In the genomic region with DNA sequence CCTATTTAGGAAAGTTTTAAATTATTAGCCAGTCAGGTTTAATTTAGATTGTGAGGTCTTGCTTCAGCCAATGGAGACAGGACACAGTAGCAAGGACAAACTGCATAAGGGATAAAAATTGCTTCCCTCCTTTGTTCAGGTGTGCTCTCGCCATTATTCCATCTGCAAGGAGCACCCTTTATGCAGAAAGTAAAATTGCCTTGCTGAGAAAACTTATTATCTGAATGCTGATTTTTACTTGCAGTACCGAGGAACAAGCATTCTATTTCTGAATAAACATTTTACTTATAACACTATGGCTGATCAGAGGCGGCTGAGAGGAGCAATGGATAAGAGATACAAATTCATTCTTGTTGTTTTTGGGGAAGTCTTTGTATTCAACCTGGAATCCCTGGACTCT, we compare ENCODE assay signal across 2 cellular contexts.
TF ChIP-seq lines count a peak whose summit lies in the region.

No MANE protein-coding gene starts in this region.

TF ChIP-seq in HEK293, 187 proteins besides CTCF, POLR2A, EP300 and RAD21:
- TF ChIP-seq SETDB1 (IDR thresholded peaks at IDR 0.05; ENCODE audit: insufficient read length, low read length), result peak; percentile 89
- TF ChIP-seq, protein P1, sequence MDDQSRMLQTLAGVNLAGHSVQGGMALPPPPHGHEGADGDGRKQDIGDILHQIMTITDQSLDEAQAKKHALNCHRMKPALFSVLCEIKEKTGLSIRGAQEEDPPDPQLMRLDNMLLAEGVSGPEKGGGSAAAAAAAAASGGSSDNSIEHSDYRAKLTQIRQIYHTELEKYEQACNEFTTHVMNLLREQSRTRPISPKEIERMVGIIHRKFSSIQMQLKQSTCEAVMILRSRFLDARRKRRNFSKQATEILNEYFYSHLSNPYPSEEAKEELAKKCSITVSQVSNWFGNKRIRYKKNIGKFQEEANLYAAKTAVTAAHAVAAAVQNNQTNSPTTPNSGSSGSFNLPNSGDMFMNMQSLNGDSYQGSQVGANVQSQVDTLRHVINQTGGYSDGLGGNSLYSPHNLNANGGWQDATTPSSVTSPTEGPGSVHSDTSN (CRISPR knock-in tag; IDR thresholded peaks at IDR 0.05), result no peak

TF ChIP-seq in K562, 482 proteins besides CTCF, POLR2A, EP300 and RAD21:
- TF ChIP-seq, protein P2, sequence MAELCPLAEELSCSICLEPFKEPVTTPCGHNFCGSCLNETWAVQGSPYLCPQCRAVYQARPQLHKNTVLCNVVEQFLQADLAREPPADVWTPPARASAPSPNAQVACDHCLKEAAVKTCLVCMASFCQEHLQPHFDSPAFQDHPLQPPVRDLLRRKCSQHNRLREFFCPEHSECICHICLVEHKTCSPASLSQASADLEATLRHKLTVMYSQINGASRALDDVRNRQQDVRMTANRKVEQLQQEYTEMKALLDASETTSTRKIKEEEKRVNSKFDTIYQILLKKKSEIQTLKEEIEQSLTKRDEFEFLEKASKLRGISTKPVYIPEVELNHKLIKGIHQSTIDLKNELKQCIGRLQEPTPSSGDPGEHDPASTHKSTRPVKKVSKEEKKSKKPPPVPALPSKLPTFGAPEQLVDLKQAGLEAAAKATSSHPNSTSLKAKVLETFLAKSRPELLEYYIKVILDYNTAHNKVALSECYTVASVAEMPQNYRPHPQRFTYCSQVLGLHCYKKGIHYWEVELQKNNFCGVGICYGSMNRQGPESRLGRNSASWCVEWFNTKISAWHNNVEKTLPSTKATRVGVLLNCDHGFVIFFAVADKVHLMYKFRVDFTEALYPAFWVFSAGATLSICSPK (IDR thresholded peaks at IDR 0.05; ENCODE audit: borderline replicate concordance), result no peak
- TF ChIP-seq ZFP30 (CRISPR knock-in tag; IDR thresholded peaks at IDR 0.05; ENCODE audit: borderline replicate concordance) (no peak), NCOA4 (IDR thresholded peaks at IDR 0.05; ENCODE audit: partially characterized antibody) (no peak), NR2F6 (CRISPR knock-in tag; IDR thresholded peaks at IDR 0.05) (no peak), CBX5 (IDR thresholded peaks at IDR 0.05; ENCODE audit: borderline replicate concordance, low read depth) (peak; percentile 76; the same call in 1 of the 2 replicates), ZNF408 (CRISPR knock-in tag; IDR thresholded peaks at IDR 0.05; ENCODE audit: low read depth) (no peak), HMG20B (CRISPR knock-in tag; IDR thresholded peaks at IDR 0.05) (no peak), ZNF584 (CRISPR knock-in tag; IDR thresholded peaks at IDR 0.05; ENCODE audit: low read depth) (no peak), MYNN (IDR thresholded peaks at IDR 0.05) (no peak), MYNN (CRISPR knock-in tag; IDR thresholded peaks at IDR 0.05) (no peak), CBX3 (IDR thresholded peaks at IDR 0.05; ENCODE audit: borderline replicate concordance in 1 of 2, low read length in 2 of 2) (peak in 1 of 2 experiments; percentile 87; a peak in 2 of 3 replicates), ZNF507 (tag; conservative IDR thresholded peaks at IDR 0.05) (no peak), TRIM28 (IDR thresholded peaks at IDR 0.05) (peak; percentile 64; the same call in 1 of the 2 replicates), ZNF79 (CRISPR knock-in tag; IDR thresholded peaks at IDR 0.05; ENCODE audit: low read depth) (no peak), MEIS2 (IDR thresholded peaks at IDR 0.05; ENCODE audit: partially characterized antibody) (no peak)
- TF ChIP-seq, protein P3, sequence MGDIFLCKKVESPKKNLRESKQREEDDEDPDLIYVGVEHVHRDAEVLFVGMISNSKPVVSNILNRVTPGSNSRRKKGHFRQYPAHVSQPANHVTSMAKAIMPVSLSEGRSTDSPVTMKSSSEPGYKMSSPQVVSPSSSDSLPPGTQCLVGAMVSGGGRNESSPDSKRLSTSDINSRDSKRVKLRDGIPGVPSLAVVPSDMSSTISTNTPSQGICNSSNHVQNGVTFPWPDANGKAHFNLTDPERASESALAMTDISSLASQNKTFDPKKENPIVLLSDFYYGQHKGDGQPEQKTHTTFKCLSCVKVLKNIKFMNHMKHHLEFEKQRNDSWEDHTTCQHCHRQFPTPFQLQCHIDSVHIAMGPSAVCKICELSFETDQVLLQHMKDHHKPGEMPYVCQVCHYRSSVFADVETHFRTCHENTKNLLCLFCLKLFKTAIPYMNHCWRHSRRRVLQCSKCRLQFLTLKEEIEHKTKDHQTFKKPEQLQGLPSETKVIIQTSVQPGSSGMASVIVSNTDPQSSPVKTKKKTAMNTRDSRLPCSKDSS (IDR thresholded peaks at IDR 0.05; ENCODE audit: low read depth, partially characterized antibody), result peak; percentile 81
- TF ChIP-seq, protein P4, sequence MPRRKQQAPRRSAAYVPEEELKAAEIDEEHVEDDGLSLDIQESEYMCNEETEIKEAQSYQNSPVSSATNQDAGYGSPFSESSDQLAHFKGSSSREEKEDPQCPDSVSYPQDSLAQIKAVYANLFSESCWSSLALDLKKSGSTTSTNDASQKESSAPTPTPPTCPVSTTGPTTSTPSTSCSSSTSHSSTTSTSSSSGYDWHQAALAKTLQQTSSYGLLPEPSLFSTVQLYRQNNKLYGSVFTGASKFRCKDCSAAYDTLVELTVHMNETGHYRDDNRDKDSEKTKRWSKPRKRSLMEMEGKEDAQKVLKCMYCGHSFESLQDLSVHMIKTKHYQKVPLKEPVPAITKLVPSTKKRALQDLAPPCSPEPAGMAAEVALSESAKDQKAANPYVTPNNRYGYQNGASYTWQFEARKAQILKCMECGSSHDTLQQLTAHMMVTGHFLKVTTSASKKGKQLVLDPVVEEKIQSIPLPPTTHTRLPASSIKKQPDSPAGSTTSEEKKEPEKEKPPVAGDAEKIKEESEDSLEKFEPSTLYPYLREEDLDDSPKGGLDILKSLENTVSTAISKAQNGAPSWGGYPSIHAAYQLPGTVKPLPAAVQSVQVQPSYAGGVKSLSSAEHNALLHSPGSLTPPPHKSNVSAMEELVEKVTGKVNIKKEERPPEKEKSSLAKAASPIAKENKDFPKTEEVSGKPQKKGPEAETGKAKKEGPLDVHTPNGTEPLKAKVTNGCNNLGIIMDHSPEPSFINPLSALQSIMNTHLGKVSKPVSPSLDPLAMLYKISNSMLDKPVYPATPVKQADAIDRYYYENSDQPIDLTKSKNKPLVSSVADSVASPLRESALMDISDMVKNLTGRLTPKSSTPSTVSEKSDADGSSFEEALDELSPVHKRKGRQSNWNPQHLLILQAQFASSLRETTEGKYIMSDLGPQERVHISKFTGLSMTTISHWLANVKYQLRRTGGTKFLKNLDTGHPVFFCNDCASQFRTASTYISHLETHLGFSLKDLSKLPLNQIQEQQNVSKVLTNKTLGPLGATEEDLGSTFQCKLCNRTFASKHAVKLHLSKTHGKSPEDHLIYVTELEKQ (CRISPR knock-in tag; IDR thresholded peaks at IDR 0.05), result no peak
- TF ChIP-seq, protein P5, sequence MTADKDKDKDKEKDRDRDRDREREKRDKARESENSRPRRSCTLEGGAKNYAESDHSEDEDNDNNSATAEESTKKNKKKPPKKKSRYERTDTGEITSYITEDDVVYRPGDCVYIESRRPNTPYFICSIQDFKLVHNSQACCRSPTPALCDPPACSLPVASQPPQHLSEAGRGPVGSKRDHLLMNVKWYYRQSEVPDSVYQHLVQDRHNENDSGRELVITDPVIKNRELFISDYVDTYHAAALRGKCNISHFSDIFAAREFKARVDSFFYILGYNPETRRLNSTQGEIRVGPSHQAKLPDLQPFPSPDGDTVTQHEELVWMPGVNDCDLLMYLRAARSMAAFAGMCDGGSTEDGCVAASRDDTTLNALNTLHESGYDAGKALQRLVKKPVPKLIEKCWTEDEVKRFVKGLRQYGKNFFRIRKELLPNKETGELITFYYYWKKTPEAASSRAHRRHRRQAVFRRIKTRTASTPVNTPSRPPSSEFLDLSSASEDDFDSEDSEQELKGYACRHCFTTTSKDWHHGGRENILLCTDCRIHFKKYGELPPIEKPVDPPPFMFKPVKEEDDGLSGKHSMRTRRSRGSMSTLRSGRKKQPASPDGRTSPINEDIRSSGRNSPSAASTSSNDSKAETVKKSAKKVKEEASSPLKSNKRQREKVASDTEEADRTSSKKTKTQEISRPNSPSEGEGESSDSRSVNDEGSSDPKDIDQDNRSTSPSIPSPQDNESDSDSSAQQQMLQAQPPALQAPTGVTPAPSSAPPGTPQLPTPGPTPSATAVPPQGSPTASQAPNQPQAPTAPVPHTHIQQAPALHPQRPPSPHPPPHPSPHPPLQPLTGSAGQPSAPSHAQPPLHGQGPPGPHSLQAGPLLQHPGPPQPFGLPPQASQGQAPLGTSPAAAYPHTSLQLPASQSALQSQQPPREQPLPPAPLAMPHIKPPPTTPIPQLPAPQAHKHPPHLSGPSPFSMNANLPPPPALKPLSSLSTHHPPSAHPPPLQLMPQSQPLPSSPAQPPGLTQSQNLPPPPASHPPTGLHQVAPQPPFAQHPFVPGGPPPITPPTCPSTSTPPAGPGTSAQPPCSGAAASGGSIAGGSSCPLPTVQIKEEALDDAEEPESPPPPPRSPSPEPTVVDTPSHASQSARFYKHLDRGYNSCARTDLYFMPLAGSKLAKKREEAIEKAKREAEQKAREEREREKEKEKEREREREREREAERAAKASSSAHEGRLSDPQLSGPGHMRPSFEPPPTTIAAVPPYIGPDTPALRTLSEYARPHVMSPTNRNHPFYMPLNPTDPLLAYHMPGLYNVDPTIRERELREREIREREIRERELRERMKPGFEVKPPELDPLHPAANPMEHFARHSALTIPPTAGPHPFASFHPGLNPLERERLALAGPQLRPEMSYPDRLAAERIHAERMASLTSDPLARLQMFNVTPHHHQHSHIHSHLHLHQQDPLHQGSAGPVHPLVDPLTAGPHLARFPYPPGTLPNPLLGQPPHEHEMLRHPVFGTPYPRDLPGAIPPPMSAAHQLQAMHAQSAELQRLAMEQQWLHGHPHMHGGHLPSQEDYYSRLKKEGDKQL (CRISPR knock-in tag; IDR thresholded peaks at IDR 0.05; ENCODE audit: borderline replicate concordance), result no peak
- TF ChIP-seq, protein P6, sequence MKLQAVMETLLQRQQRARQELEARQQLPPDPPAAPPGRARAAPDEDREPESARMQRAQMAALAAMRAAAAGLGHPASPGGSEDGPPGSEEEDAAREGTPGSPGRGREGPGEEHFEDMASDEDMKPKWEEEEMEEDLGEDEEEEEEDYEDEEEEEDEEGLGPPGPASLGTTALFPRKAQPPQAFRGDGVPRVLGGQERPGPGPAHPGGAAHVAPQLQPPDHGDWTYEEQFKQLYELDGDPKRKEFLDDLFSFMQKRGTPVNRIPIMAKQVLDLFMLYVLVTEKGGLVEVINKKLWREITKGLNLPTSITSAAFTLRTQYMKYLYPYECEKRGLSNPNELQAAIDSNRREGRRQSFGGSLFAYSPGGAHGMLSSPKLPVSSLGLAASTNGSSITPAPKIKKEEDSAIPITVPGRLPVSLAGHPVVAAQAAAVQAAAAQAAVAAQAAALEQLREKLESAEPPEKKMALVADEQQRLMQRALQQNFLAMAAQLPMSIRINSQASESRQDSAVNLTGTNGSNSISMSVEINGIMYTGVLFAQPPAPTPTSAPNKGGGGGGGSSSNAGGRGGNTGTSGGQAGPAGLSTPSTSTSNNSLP (IDR thresholded peaks at IDR 0.05; ENCODE audit: borderline replicate concordance, low read depth, low read length), result no peak
- TF ChIP-seq, protein P7, sequence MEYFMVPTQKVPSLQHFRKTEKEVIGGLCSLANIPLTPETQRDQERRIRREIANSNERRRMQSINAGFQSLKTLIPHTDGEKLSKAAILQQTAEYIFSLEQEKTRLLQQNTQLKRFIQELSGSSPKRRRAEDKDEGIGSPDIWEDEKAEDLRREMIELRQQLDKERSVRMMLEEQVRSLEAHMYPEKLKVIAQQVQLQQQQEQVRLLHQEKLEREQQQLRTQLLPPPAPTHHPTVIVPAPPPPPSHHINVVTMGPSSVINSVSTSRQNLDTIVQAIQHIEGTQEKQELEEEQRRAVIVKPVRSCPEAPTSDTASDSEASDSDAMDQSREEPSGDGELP (CRISPR knock-in tag; IDR thresholded peaks at IDR 0.05; ENCODE audit: borderline replicate concordance), result no peak
- TF ChIP-seq, protein P8, sequence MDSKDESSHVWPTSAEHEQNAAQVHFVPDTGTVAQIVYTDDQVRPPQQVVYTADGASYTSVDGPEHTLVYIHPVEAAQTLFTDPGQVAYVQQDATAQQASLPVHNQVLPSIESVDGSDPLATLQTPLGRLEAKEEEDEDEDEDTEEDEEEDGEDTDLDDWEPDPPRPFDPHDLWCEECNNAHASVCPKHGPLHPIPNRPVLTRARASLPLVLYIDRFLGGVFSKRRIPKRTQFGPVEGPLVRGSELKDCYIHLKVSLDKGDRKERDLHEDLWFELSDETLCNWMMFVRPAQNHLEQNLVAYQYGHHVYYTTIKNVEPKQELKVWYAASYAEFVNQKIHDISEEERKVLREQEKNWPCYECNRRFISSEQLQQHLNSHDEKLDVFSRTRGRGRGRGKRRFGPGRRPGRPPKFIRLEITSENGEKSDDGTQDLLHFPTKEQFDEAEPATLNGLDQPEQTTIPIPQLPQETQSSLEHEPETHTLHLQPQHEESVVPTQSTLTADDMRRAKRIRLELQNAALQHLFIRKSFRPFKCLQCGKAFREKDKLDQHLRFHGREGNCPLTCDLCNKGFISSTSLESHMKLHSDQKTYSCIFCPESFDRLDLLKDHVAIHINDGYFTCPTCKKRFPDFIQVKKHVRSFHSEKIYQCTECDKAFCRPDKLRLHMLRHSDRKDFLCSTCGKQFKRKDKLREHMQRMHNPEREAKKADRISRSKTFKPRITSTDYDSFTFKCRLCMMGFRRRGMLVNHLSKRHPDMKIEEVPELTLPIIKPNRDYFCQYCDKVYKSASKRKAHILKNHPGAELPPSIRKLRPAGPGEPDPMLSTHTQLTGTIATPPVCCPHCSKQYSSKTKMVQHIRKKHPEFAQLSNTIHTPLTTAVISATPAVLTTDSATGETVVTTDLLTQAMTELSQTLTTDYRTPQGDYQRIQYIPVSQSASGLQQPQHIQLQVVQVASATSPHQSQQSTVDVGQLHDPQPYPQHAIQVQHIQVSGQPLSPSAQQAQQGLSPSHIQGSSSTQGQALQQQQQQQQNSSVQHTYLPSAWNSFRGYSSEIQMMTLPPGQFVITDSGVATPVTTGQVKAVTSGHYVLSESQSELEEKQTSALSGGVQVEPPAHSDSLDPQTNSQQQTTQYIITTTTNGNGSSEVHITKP (IDR thresholded peaks at IDR 0.05; ENCODE audit: partially characterized antibody), result no peak
- TF ChIP-seq, protein P9, sequence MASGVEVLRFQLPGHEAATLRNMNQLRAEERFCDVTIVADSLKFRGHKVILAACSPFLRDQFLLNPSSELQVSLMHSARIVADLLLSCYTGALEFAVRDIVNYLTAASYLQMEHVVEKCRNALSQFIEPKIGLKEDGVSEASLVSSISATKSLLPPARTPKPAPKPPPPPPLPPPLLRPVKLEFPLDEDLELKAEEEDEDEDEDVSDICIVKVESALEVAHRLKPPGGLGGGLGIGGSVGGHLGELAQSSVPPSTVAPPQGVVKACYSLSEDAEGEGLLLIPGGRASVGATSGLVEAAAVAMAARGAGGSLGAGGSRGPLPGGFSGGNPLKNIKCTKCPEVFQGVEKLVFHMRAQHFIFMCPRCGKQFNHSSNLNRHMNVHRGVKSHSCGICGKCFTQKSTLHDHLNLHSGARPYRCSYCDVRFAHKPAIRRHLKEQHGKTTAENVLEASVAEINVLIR (CRISPR knock-in tag; IDR thresholded peaks at IDR 0.05), result no peak
